Comparison of ENCODE assay signal across 21 cellular contexts in the genomic region with DNA sequence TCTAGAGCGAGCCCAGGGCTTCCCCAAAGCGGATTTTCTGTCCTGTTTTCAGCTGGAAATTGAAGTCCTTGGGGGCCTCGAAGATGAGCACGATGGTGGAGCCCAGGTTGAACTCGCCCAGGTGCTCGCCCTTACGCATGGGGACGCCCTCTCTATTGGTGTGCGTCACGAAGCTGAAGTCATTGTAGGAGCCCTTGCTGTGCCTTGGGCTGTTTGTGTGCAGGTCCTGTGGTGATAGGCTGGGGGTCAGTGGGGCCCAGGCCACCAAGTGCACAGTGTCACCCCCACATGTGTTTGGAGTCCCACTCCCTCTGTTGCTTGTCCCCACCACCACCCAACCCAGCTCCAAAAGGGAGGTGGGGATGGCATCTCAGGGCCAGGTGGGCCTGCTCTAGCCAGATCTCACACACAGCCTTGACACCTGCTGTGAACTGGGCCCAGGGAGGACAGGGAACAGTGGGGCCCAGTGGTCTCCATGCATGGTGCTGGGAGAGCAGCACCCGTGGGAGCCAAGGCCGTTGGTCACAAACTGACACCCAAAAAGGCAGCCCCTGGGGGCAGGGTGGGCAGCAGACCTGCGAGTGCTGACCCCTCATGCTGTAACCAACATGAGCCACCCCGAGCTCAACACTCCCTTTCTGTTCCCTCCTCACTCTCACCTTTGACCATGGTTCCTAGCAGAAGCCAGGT. TPM values are rescaled to one million over a fixed set of nuclear protein-coding genes. Genes with fewer than 3 reads are reported as not detected.
DNase-seq lines count a peak whose midpoint lies in the region; ATAC-seq, FAIRE-seq and TF ChIP-seq lines count a peak whose summit lies in the region.
"Had no signal": no experiment of that assay in that cellular context is flagged by ENCODE, and none has a peak within 500 bp of the region (broad histone marks: within the 10 kb centered on the region; RNA-seq: fewer than 3 reads in every experiment).

No MANE protein-coding gene starts in this region.

- no peaks in the 10 kb centered on the region for H3K4me1 ChIP-seq in H9 (ENCODE audit: insufficient read depth, low read length)
- H3K4me1 ChIP-seq in GM12878 (ENCODE audit: control insufficient read depth, insufficient read depth, low read length) = peaks cover 16% of the 10 kb centered on the region
- H3K4me1 ChIP-seq in neutrophil (ENCODE audit: control insufficient read depth in 1 of 2, insufficient read depth in 1 of 2, low read depth in 1 of 2, low read length in 1 of 2) = peaks cover 19 to 23% of the 10 kb centered on the region in 2 experiments
- peaks cover 12% of the 10 kb centered on the region for H3K4me1 ChIP-seq in BE2C
- H3K4me1 ChIP-seq: A549 had no signal

- H2AK5ac ChIP-seq in H9 (ENCODE audit: insufficient read length, low read length) = no peak overlapping the region

- H2AFZ ChIP-seq in H9 (ENCODE audit: low read length) = no peak overlapping the region
- H2AFZ ChIP-seq in GM12878 (ENCODE audit: control insufficient read depth, low read depth, low read length) = no peak overlapping the region

- no peak for TF ChIP-seq RAD21 in GM12878 (IDR thresholded peaks at IDR 0.05; ENCODE audit: insufficient read depth, low read depth, low read length)

- CTCF ChIA-PET in activated CD4-positive, alpha-beta T cell treated with anti-CD3 and anti-CD28 coated beads, Interleukin-2, amount 10 ng/mL, durations not matched to agents 7 days and 5 days (lab: Charles Lee) = interaction anchor here (2.0 kb wide), 1 partner anchor 10 kb away, joined by 4 read pairs; no protein-coding TSS in a partner anchor
- CTCF ChIA-PET in GM12878 (lab: Yijun Ruan, JAX) = no interaction called here

- intact Hi-C loops in GM12878 (cut with micrococcal nuclease; ENCODE audit: unreplicated experiment) = no loop called here

- H3K4me2 ChIP-seq in H9 (ENCODE audit: insufficient read depth, insufficient read length, low read length) (no peak overlapping the region), GM12878 (ENCODE audit: control insufficient read depth, insufficient read depth) (no peak overlapping the region)
- H3K4me2 ChIP-seq: A549, BLaER1, smooth muscle cell had no signal

- no peak overlapping the region for H4K91ac ChIP-seq in H9 (ENCODE audit: insufficient read length, low read depth, low read length)

- peaks cover 3% of the 10 kb centered on the region for H3K79me1 ChIP-seq in H9 (ENCODE audit: insufficient read depth, low read depth, low read length, poor library complexity, severe bottlenecking)

- H2BK12ac ChIP-seq in H9 (ENCODE audit: insufficient read length, low read depth, low read length) = no peak overlapping the region

- H3T11ph ChIP-seq in H9 (ENCODE audit: low read length) = no peak overlapping the region

- TF ChIP-seq EP300 in GM12878 (IDR thresholded peaks at IDR 0.05; ENCODE audit: borderline replicate concordance in 1 of 2, control insufficient read depth in 1 of 2, low read depth in 2 of 2, low read length in 2 of 2) = no peak

- H3K23ac ChIP-seq in H9 (ENCODE audit: insufficient read length, low read depth, low read length) = no peak overlapping the region

- no peak overlapping the region; the same call in 1 of the 2 replicates for H3K14ac ChIP-seq in H9 (ENCODE audit: insufficient read depth, low read length)

- no peak overlapping the region for H3K4ac ChIP-seq in H9 (ENCODE audit: low read depth, low read length)

- no peak for DNase-seq in activated CD4-positive, alpha-beta T cell treated with anti-CD3 and anti-CD28 coated beads, Interleukin-2, amount 10 ng/mL, durations not matched to agents 7 days and 5 days
- DNase-seq in activated CD4-positive, alpha-beta T cell treated with anti-CD3 and anti-CD28 coated beads, Interleukin-2, amount 50 U/mL, for 48 hours = no peak
- DNase-seq in H9 = no peak
- DNase-seq in GM12878 (ENCODE audit: low read depth, low spot score) = no peak
- DNase-seq in BE2C = no peak
- no peak for DNase-seq in UCSD-AML1 (lab: John Stamatoyannopoulos, UW; ENCODE audit: unreplicated experiment)
- DNase-seq: KBM-7; left lung; NCI-H1694; NCI-H748 treated with DMSO at 0.1 percent for 48 hours; Right ventricle myocardium superior; stimulated activated CD4-positive, alpha-beta T cell treated with anti-CD3 and anti-CD28 coated beads, Interleukin-4, amount 100 ng/mL, for 24 hours had no signal

- H2BK5ac ChIP-seq in H9 (ENCODE audit: insufficient read length, low read length) = no peak overlapping the region

- H4K8ac ChIP-seq in H9 (replicated peaks; ENCODE audit: insufficient read length, low read depth, low read length) = no peak overlapping the region

- peaks cover 21 to 66% of the 10 kb centered on the region in 2 experiments; a peak in 3 of 4 replicates for H3K36me3 ChIP-seq in GM12878 (ENCODE audit: control insufficient read depth in 2 of 2, insufficient read depth in 2 of 2, low read length in 1 of 2)
- H3K36me3 ChIP-seq in neutrophil = peaks cover 95% of the 10 kb centered on the region
- H3K36me3 ChIP-seq in BE2C = peaks cover 55% of the 10 kb centered on the region

- BruUV-seq in GM12878 (replicated peaks; lab: Mats Ljungman, UMichigan) = no TSS peak

- H2BK120ac ChIP-seq in H9 (ENCODE audit: low read depth, low read length, poor library complexity, severe bottlenecking) = no peak overlapping the region

- no peak overlapping the region for H2BK20ac ChIP-seq in H9 (ENCODE audit: low read depth, low read length, poor library complexity, severe bottlenecking)

- ATAC-seq in GM12878 (no peak), GM19397 (IDR thresholded peaks at IDR 0.05; ENCODE audit: unreplicated experiment) (no peak)
- ATAC-seq: A549, left lung had no signal

- no peak overlapping the region for H3K56ac ChIP-seq in H9 (ENCODE audit: insufficient read length, low read depth, low read length)

- no peaks in the 10 kb centered on the region for H3K9me3 ChIP-seq in H9 (ENCODE audit: control insufficient read depth, low read depth, low read length)
- no peaks in the 10 kb centered on the region for H3K9me3 ChIP-seq in GM12878 (replicated peaks; ENCODE audit: control insufficient read depth, insufficient read depth, low read length)
- H3K9me3 ChIP-seq in neutrophil = no peaks in the 10 kb centered on the region
- H3K9me3 ChIP-seq in BE2C = no peaks in the 10 kb centered on the region
- H3K9me3 ChIP-seq: A549, BLaER1, left lung had no signal

- H3K4me1 Mint-ChIP-seq in activated CD4-positive, alpha-beta T cell treated with anti-CD3 and anti-CD28 coated beads, Interleukin-2, amount 10 ng/mL, durations not matched to agents 7 days and 5 days = peaks cover 15% of the 10 kb centered on the region
- H3K4me1 Mint-ChIP-seq in H9 = peaks cover 6 to 9% of the 10 kb centered on the region in 2 experiments

- H3K4me3 ChIP-seq in GM12878 = no peak overlapping the region
- no peak overlapping the region for H3K4me3 ChIP-seq in neutrophil (ENCODE audit: low read depth in 1 of 2, low read length in 1 of 2)
- no peak overlapping the region for H3K4me3 ChIP-seq in BE2C (ENCODE audit: low read depth, low read length)
- H3K4me3 ChIP-seq: A549, BLaER1, left lung, smooth muscle cell had no signal

- in situ Hi-C loops in GM12878 (cut with MboI) = no loop called here

- no peaks in the 10 kb centered on the region for H3K27me3 ChIP-seq in H9 (ENCODE audit: insufficient read depth, low read length)
- H3K27me3 ChIP-seq in GM12878 (replicated peaks in 1 of 2; ENCODE audit: control insufficient read depth in 2 of 2, insufficient read depth in 2 of 2, low read length in 1 of 2) = no peaks in the 10 kb centered on the region
- H3K27me3 ChIP-seq in neutrophil = no peaks in the 10 kb centered on the region
- H3K27me3 ChIP-seq in BE2C = no peaks in the 10 kb centered on the region
- H3K27me3 ChIP-seq: BLaER1, left lung had no signal

- WGBS in H9 (ENCODE audit: extremely low coverage, insufficient read length, low lambda C conversion rate) = no CpG with 5 or more reads among the region's 14 CpGs
- WGBS in GM12878 (ENCODE audit: insufficient coverage, insufficient replicate concordance, low lambda C conversion rate, missing lambda C conversion rate) = 69% methylated on average over 14 of the region's 14 CpGs

- H4K20me1 ChIP-seq in H9 (ENCODE audit: control insufficient read depth, insufficient read depth, insufficient read length) = no peaks in the 10 kb centered on the region
- peaks cover 6% of the 10 kb centered on the region; the same call in 1 of the 2 replicates for H4K20me1 ChIP-seq in GM12878 (ENCODE audit: control insufficient read depth, insufficient read depth)

- TF ChIP-seq POLR2A in GM12878 (IDR thresholded peaks at IDR 0.05; ENCODE audit: low read depth, low read length) = peak; percentile 47

- no peak overlapping the region for H3K27ac ChIP-seq in H9 (ENCODE audit: insufficient read length, low read depth, low read length)
- H3K27ac ChIP-seq in GM12878 (ENCODE audit: control insufficient read depth, insufficient read depth) = no peak overlapping the region
- peak overlapping the region; percentile 18 for H3K27ac ChIP-seq in neutrophil
- H3K27ac ChIP-seq: A549, BLaER1, left lung had no signal

- no peak overlapping the region for H2BK15ac ChIP-seq in H9 (ENCODE audit: low read depth, low read length)

- H3K9ac ChIP-seq in H9 (ENCODE audit: extremely low read depth, insufficient read length, low read length) (no peak overlapping the region), GM12878 (ENCODE audit: control insufficient read depth, insufficient read depth, low read length) (no peak overlapping the region)
- H3K9ac ChIP-seq: BLaER1 had no signal

- no peak overlapping the region for H3K4me3 Mint-ChIP-seq in activated CD4-positive, alpha-beta T cell treated with anti-CD3 and anti-CD28 coated beads, Interleukin-2, amount 10 ng/mL, durations not matched to agents 7 days and 5 days
- no peak overlapping the region for H3K4me3 Mint-ChIP-seq in H9
- H3K4me3 Mint-ChIP-seq: mesothelial cell of epicardium had no signal

- no peaks in the 10 kb centered on the region for H3K9me3 Mint-ChIP-seq in activated CD4-positive, alpha-beta T cell treated with anti-CD3 and anti-CD28 coated beads, Interleukin-2, amount 10 ng/mL, durations not matched to agents 7 days and 5 days
- no peaks in the 10 kb centered on the region; a peak in 2 of 5 replicates for H3K9me3 Mint-ChIP-seq in H9
- H3K9me3 Mint-ChIP-seq: activated T-helper 2 cell treated with anti-CD3 and anti-CD28 coated beads, Interferon-gamma antibody, Interleukin-2, Interleukin-4, amounts not matched to agents 10 μg/mL and 5 μg/mL and 100 μg/mL, durations not matched to agents 14 hours and 24 hours and 36 hours; mesothelial cell of epicardium had no signal

- H3K27me3 Mint-ChIP-seq in activated CD4-positive, alpha-beta T cell treated with anti-CD3 and anti-CD28 coated beads, Interleukin-2, amount 10 ng/mL, durations not matched to agents 7 days and 5 days = no peaks in the 10 kb centered on the region
- H3K27me3 Mint-ChIP-seq in H9 (ENCODE audit: low read depth) = peaks cover 1% of the 10 kb centered on the region; the same call in 1 of the 2 replicates

- POLR2A ChIA-PET in activated CD4-positive, alpha-beta T cell treated with anti-CD3 and anti-CD28 coated beads, Interleukin-2, amount 10 ng/mL, durations not matched to agents 7 days and 5 days (lab: Charles Lee) = no interaction called here
- POLR2A ChIA-PET in GM12878 (lab: Charles Lee) = no interaction called here

- no peak for TF ChIP-seq CTCF in H9 (conservative IDR thresholded peaks at IDR 0.05)
- no peak for TF ChIP-seq CTCF in GM12878 (IDR thresholded peaks at IDR 0.05 in 2 of 3, conservative IDR thresholded peaks at IDR 0.05 in 1 of 3; ENCODE audit: control insufficient read depth in 2 of 3, extremely low read depth in 1 of 3, insufficient read depth in 1 of 3, low read depth in 3 of 3, low read length in 3 of 3)
- no peak for TF ChIP-seq CTCF in neutrophil (IDR thresholded peaks at IDR 0.05)
- TF ChIP-seq CTCF in BE2C (IDR thresholded peaks at IDR 0.05; ENCODE audit: low read depth, low read length) = no peak

- SMC1A ChIA-PET in GM12878 (lab: Charles Lee; ENCODE audit: uncharacterized antibody, unreplicated experiment) = no interaction called here

- no peaks in the 10 kb centered on the region for H3K79me2 ChIP-seq in H9 (ENCODE audit: insufficient read depth, low read length)
- peaks cover under 1% of the 10 kb centered on the region for H3K79me2 ChIP-seq in GM12878 (ENCODE audit: control insufficient read depth, insufficient read depth, low read length)

- H3K36me3 Mint-ChIP-seq in activated CD4-positive, alpha-beta T cell treated with anti-CD3 and anti-CD28 coated beads, Interleukin-2, amount 10 ng/mL, durations not matched to agents 7 days and 5 days (ENCODE audit: low read depth) = peaks cover 20% of the 10 kb centered on the region
- H3K36me3 Mint-ChIP-seq in H9 (ENCODE audit: insufficient read depth in 1 of 3, low read depth in 3 of 3) = peaks cover 4 to 35% (median 34%) of the 10 kb centered on the region in 3 experiments; a peak in 6 of 7 replicates

- no peak overlapping the region for H3K18ac ChIP-seq in H9 (ENCODE audit: insufficient read length, low read depth, low read length)

- RAD21 ChIA-PET in GM12878 (lab: Charles Lee; ENCODE audit: unreplicated experiment) = no interaction called here

- no peaks in the 10 kb centered on the region for H3K23me2 ChIP-seq in H9 (ENCODE audit: insufficient read length, low read depth, low read length, poor library complexity, severe bottlenecking)

- H4K5ac ChIP-seq in H9 (ENCODE audit: insufficient read length, low read depth, low read length) = no peak overlapping the region

- H3K27ac Mint-ChIP-seq in activated CD4-positive, alpha-beta T cell treated with anti-CD3 and anti-CD28 coated beads, Interleukin-2, amount 10 ng/mL, durations not matched to agents 7 days and 5 days = peak overlapping the region; percentile 9
- H3K27ac Mint-ChIP-seq in H9 = peak overlapping the region in 2 of 3 experiments; percentile 39 to 84; a peak in 2 of 7 replicates
- H3K27ac Mint-ChIP-seq: activated T-helper 2 cell treated with anti-CD3 and anti-CD28 coated beads, Interferon-gamma antibody, Interleukin-2, Interleukin-4, amounts not matched to agents 10 μg/mL and 5 μg/mL and 100 μg/mL, durations not matched to agents 14 hours and 24 hours and 36 hours; mesothelial cell of epicardium had no signal

- FAIRE-seq in GM12878 (lab: Jason Lieb, UNC) = no peak
- FAIRE-seq: A549, D721Med, TTC549 had no signal

RNA-seq across cellular contexts. Expression of gene PISD, which starts 42.3 kb away (rescaled TPM):
- 10 to 100 TPM; 19.4 to 19.6 TPM for total RNA-seq in activated CD4-positive, alpha-beta T cell treated with anti-CD3 and anti-CD28 coated beads, Interleukin-2, amount 10 ng/mL, durations not matched to agents 7 days and 5 days
- 55.9 and 62.0 TPM in 2 replicates for total RNA-seq in H9 (2021)
- 75.1 and 77.2 TPM in 2 replicates for total RNA-seq in GM12878 (2013; cell fraction: nucleolus; rRNA removed)
- 41.3 and 44.7 TPM in 2 replicates for total RNA-seq in GM12878 (2014; rRNA removed)
- 24.2 and 25.8 TPM in 2 replicates for total RNA-seq in GM12878 (2014; rRNA removed; fragmentation: Illumina TruSeq; extraction: Trizol)
- total RNA-seq in GM12878 (2021) = 62.7 and 63.4 TPM in 2 replicates
- polyA plus RNA-seq in GM12878 (2011; ENCODE audit: low read depth) = 18.1 TPM
- 22.5 and 46.8 TPM in 2 replicates for polyA plus RNA-seq in GM12878 (2011; rRNA removed)
- polyA plus RNA-seq in GM12878 (2011; cell fraction: cytosol; rRNA removed) = 66.2 and 74.7 TPM in 2 replicates
- polyA plus RNA-seq in GM12878 (2011; cell fraction: nucleus; rRNA removed) = 157 and 166 TPM in 2 replicates
- polyA plus RNA-seq in GM12878 (2012) = 34.4 and 39.1 TPM in 2 replicates
- polyA plus RNA-seq in GM12878 (2014; fragmentation: Illumina TruSeq; extraction: Trizol) = 24.5 and 36.9 TPM in 2 replicates
- 10 to 100 TPM; 31.1 to 44.9 TPM for polyA plus RNA-seq in GM12878 (2014; fragmentation: Nextera tagmentation; extraction: Ambion mirVana)
- 49.1 and 51.4 TPM in 2 replicates for polyA plus RNA-seq in GM12878 (2014; rRNA removed)
- 10 to 100 TPM; 48.3 to 54.9 TPM for polyA plus RNA-seq in GM12878 (2016; fragmentation: Nextera tagmentation; extraction: Ambion mirVana)
- 28.3 and 51.8 TPM in 2 replicates for polyA minus RNA-seq in GM12878 (2011; rRNA and poly(A)+ RNA removed)
- 19.8 and 21.5 TPM in 2 replicates for polyA minus RNA-seq in GM12878 (2011; cell fraction: cytosol; rRNA and poly(A)+ RNA removed)
- 24.8 and 28.7 TPM in 2 replicates for polyA minus RNA-seq in GM12878 (2011; cell fraction: nucleus; rRNA and poly(A)+ RNA removed)
- polyA plus RNA-seq in BE2C (2012; ENCODE audit: insufficient read depth, insufficient read length, low read depth) = 107 TPM
